In the genomic region with DNA sequence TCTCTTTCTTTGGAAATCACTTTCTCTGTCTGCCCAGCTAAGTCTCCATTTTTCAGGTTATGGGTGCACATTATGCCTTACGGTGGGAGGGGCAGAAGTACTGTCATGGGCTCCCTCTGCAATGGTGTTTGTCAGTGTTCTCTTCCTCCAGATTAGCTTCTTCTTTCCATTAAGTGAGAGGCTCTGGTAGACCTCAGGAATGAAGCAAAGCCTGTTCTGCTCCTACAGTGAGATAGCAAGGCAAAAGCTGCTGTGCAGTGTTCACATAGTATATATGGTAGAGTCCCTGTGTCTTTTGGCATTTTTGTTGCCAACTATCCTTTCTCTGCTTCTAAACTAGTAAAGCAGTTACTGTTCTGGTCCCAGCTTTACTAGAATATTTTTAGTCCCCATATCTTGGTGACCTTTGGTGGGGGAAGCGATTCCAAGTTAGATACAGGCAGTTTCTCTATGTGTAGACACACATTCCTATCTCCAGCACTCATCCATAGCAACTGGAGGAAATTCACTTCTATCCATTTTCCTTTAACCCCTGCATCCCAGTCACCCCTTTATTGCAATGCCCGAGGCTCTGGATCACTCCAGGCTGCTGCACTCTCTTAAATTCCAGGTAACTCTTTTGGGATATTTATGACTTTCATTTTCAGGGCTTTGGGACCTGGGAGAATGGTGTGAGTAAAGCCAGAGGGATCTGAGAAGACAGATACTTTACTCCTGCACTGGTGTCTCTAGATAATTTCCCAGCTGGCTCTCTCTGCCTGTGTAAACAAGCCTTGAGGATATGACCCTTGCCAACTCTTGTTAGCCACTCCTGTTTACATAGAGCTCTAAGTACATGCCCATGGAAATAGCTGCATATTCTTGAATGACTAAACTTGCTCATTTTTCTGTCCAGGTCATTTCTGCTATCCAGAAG, we compare ENCODE assay signal across 11 cellular contexts. TPM values are rescaled to one million over a fixed set of nuclear protein-coding genes. Genes with fewer than 3 reads are reported as not detected.
DNase-seq lines count a peak whose midpoint lies in the region; ATAC-seq, FAIRE-seq and TF ChIP-seq lines count a peak whose summit lies in the region.
"Had no signal": no experiment of that assay in that cellular context is flagged by ENCODE, and none has a peak within 500 bp of the region (broad histone marks: within the 10 kb centered on the region; RNA-seq: fewer than 3 reads in every experiment).

No MANE protein-coding gene starts in this region.

- H3K27ac ChIP-seq in right cardiac atrium (ENCODE audit: low read length), result no peak overlapping the region

- DNase-seq in H54 (ENCODE audit: insufficient read length, low spot score) (peak; percentile 45), amniotic epithelial cell (ENCODE audit: low read depth) (peak; percentile 92), right cardiac atrium (no peak), T-helper 9 cell (no peak)
- no peak for DNase-seq in activated CD8-positive, alpha-beta memory T cell treated with anti-CD3 and anti-CD28 coated beads for 24 hours
- no peak for DNase-seq in activated CD4-positive, CD25-positive, alpha-beta regulatory T cell treated with anti-CD3 and anti-CD28 coated beads, Interleukin-2, amount 50 U/mL, for 72 hours
- DNase-seq: anterior cingulate cortex, NCI-H187 treated with DMSO at 0.1 percent for 48 hours had no signal

- H3K9me3 ChIP-seq in right cardiac atrium (ENCODE audit: control insufficient read depth, low read length), result no peaks in the 10 kb centered on the region
- H3K9me3 ChIP-seq in skeletal muscle satellite cell (replicated peaks; ENCODE audit: low read length), result no peaks in the 10 kb centered on the region

- peak; percentile 71 for FAIRE-seq in H54 (lab: Jason Lieb, UNC)
- FAIRE-seq: TTC549 had no signal

- no peak for TF ChIP-seq POLR2A in H54 (IDR thresholded peaks at IDR 0.05; ENCODE audit: low read depth, low read length)

- WGBS in right cardiac atrium, result 39% methylated on average over 3 of the region's 3 CpGs

- H3K4me3 ChIP-seq in right cardiac atrium (ENCODE audit: low read length) (no peak overlapping the region), skeletal muscle satellite cell (ENCODE audit: low read length) (peak overlapping the region; percentile 41)

- ATAC-seq in right cardiac atrium, result peak; percentile 77 to 87
- ATAC-seq in GM21723 (IDR thresholded peaks at IDR 0.05; ENCODE audit: unreplicated experiment), result no peak

- H3K27me3 ChIP-seq in right cardiac atrium (ENCODE audit: control insufficient read depth, insufficient read depth) (no peaks in the 10 kb centered on the region), skeletal muscle satellite cell (ENCODE audit: control insufficient read depth, insufficient read depth, low read length) (no peaks in the 10 kb centered on the region)

- H3K9ac ChIP-seq in skeletal muscle satellite cell (ENCODE audit: low read depth, low read length), result peak overlapping the region; percentile 64

- peak overlapping the region; percentile 74 for H3K4me2 ChIP-seq in skeletal muscle satellite cell (ENCODE audit: low read length)

- intact Hi-C loops in right cardiac atrium (cut with DNase I), result no loop called here

- H3K36me3 ChIP-seq in skeletal muscle satellite cell (ENCODE audit: insufficient read depth, low read length), result no peaks in the 10 kb centered on the region

- H3K4me1 ChIP-seq in right cardiac atrium (ENCODE audit: control insufficient read depth, insufficient read depth, low read length) (peaks cover 8% of the 10 kb centered on the region), skeletal muscle satellite cell (ENCODE audit: control insufficient read depth, insufficient read depth, low read length) (peaks cover 48% of the 10 kb centered on the region)

RNA-seq across cellular contexts. Expression of a gene that starts 3.9 kb away (rescaled TPM):
- 1 to 10 TPM; 2.5 to 3.5 (median 2.9) TPM for total RNA-seq in right cardiac atrium
- 1.8 TPM for polyA plus RNA-seq in right cardiac atrium
- 6.6 and 8.1 TPM in 2 replicates for total RNA-seq in skeletal muscle satellite cell (2012; rRNA removed)

RNA-seq across cellular contexts. Expression of a gene that starts 24.4 kb away (rescaled TPM):
- total RNA-seq in right cardiac atrium, result 1 to 10 TPM in 3 of 4 donors, under 1 TPM in 1; 0.81 to 2.4 (median 2.0) TPM
- 1.1 TPM for polyA plus RNA-seq in right cardiac atrium
- total RNA-seq in skeletal muscle satellite cell (2012; rRNA removed), result 3.9 and 5.1 TPM in 2 replicates

RNA-seq across cellular contexts. Expression of a gene that starts 40.2 kb away (rescaled TPM):
- total RNA-seq in right cardiac atrium, result not detected
- polyA plus RNA-seq in right cardiac atrium, result not detected
- not detected in 2 replicates for total RNA-seq in skeletal muscle satellite cell (2012; rRNA removed)

Comparison
In these comparisons a context has a peak if more than half of its experiments do, and no peak if none do; other contexts are left out.
1. DNase-seq: peak in H54 (single experiment) and amniotic epithelial cell (single experiment); none in right cardiac atrium (0 of 3), T-helper 9 cell (single experiment), activated CD8-positive, alpha-beta memory T cell treated with anti-CD3 and anti-CD28 coated beads for 24 hours (single experiment) and activated CD4-positive, CD25-positive, alpha-beta regulatory T cell treated with anti-CD3 and anti-CD28 coated beads, Interleukin-2, amount 50 U/mL, for 72 hours (single experiment).